ENCODE assay signal across 10 cellular contexts in genomic region chr6:143609972-143610371, GRCh38.
"Had no signal": no experiment of that assay in that cellular context is flagged by ENCODE, and none has a peak within 500 bp of the region (broad histone marks: within the 10 kb centered on the region; RNA-seq: fewer than 3 reads in every experiment).

No MANE protein-coding gene starts in this region.

- FAIRE-seq: H1, H54 had no signal

- H2AFZ ChIP-seq: GM23248, GM23338 had no signal

- H3K4me1 ChIP-seq: HAP-1 had no signal

- H3K4me3 ChIP-seq: GM23248, GM23338, HAP-1 had no signal

- H3K9ac ChIP-seq: GM23248 had no signal

- DNase-seq: GM23248, H7, H9, HCEC 1CT, HFFc6 had no signal

- H3K9me3 ChIP-seq: HAP-1 had no signal

- H3K4me2 ChIP-seq: GM23338 had no signal

- H3K27ac ChIP-seq: GM23248 had no signal

- H3K36me3 ChIP-seq: HAP-1 had no signal

- ATAC-seq: GM23338, HCT116 had no signal
